In genomic region chr10:80289451-80290287, GRCh38 we compare ENCODE assay signal across 13 cellular contexts. TPM values are rescaled to one million over a fixed set of nuclear protein-coding genes. Genes with fewer than 3 reads are reported as not detected.
DNase-seq lines count a peak whose midpoint lies in the region; ATAC-seq and TF ChIP-seq lines count a peak whose summit lies in the region.
"Had no signal": no experiment of that assay in that cellular context is flagged by ENCODE, and none has a peak within 500 bp of the region (broad histone marks: within the 10 kb centered on the region; RNA-seq: fewer than 3 reads in every experiment).

MAT1A (minus strand) TSS chr10:80289658; CDS start chr10:80289423, 235 bp downstream.

- H3K27me3 ChIP-seq in AG04450 (ENCODE audit: control insufficient read depth, insufficient read depth, low read length) (peaks cover 10% of the 10 kb centered on the region), iPS-20b (ENCODE audit: insufficient read depth, low read length) (peaks cover 7% of the 10 kb centered on the region; the same call in 1 of the 2 replicates), dorsolateral prefrontal cortex (peaks cover 0 to 12% (median 0%) of the 10 kb centered on the region in 45 donors), WERI-Rb-1 (ENCODE audit: insufficient read depth, low read depth, severe bottlenecking) (no peaks in the 10 kb centered on the region)

- CTCF ChIA-PET in AG04450 (lab: Charles Lee) = interaction anchor here (1.3 kb wide), 1 partner anchor 29 kb away, joined by 6 read pairs; no protein-coding TSS in a partner anchor

- in situ Hi-C loops in SK-MEL-5 (cut with HindIII; ENCODE audit: low pct_unique_long_range_greater_than_20kb, low sequenced_read_pairs) = no loop called here

- ATAC-seq in HG03460 (IDR thresholded peaks at IDR 0.05; ENCODE audit: unreplicated experiment) = no peak
- no peak for ATAC-seq in GM18909 (IDR thresholded peaks at IDR 0.05; ENCODE audit: poor library complexity, unreplicated experiment)
- ATAC-seq: psoas muscle had no signal

- H3K9ac ChIP-seq in iPS-20b (ENCODE audit: low read depth, low read length) = peak within 1 kb of the TSS; percentile 70; the same call in 1 of the 2 replicates

- POLR2A ChIA-PET in AG04450 (lab: Yijun Ruan, JAX) = no interaction called here

- H3K36me3 ChIP-seq in iPS-20b (ENCODE audit: insufficient read depth, low read depth, low read length) = no peaks in the 10 kb centered on the region
- H3K36me3 ChIP-seq in WERI-Rb-1 = no peaks in the 10 kb centered on the region
- H3K36me3 ChIP-seq: heart left ventricle had no signal

- no peak for DNase-seq in AG04450 (ENCODE audit: low read depth, low spot score)
- peak; percentile 41 for DNase-seq in HT1080 (ENCODE audit: low read depth)
- DNase-seq in SK-MEL-5 (ENCODE audit: low read depth, low spot score) = peak; percentile 86
- DNase-seq in dorsolateral prefrontal cortex = no peak
- no peak for DNase-seq in WERI-Rb-1
- DNase-seq: activated CD4-positive, CD25-positive, alpha-beta regulatory T cell treated with anti-CD3 and anti-CD28 coated beads, Interleukin-2, amount 50 U/mL, for 72 hours; Calu3; heart left ventricle; psoas muscle; stimulated activated CD8-positive, alpha-beta memory T cell treated with anti-CD3 and anti-CD28 coated beads, Interleukin-4, amount 100 ng/mL, for 48 hours had no signal

- intact Hi-C loops in dorsolateral prefrontal cortex (cut with DNase I) = no loop called here

- H3K9me3 ChIP-seq in AG04450 (ENCODE audit: control insufficient read depth, insufficient read depth, low read length) (no peaks in the 10 kb centered on the region), iPS-20b (ENCODE audit: insufficient read depth, low read depth, low read length) (no peaks in the 10 kb centered on the region), WERI-Rb-1 (ENCODE audit: severe bottlenecking) (no peaks in the 10 kb centered on the region)
- H3K9me3 ChIP-seq: heart left ventricle, psoas muscle had no signal

- no peak within 1 kb of the TSS for H3K27ac ChIP-seq in AG04450 (ENCODE audit: low read depth, low read length)
- no peak within 1 kb of the TSS for H3K27ac ChIP-seq in iPS-20b (ENCODE audit: low read length)
- H3K27ac ChIP-seq in dorsolateral prefrontal cortex = no peak within 1 kb of the TSS
- no peak within 1 kb of the TSS for H3K27ac ChIP-seq in WERI-Rb-1
- H3K27ac ChIP-seq: heart left ventricle, psoas muscle had no signal

- TF ChIP-seq CTCF in AG04450 (IDR thresholded peaks at IDR 0.05; ENCODE audit: low read depth, low read length) = 0 out of 2 replicates have a peak, but pooled peaks have one; percentile 9
- no peak for TF ChIP-seq CTCF in dorsolateral prefrontal cortex (IDR thresholded peaks at IDR 0.05 in 54 of 56, conservative IDR thresholded peaks at IDR 0.05 in 2 of 56; ENCODE audit: low read depth in 1 of 56, partially characterized antibody in 56 of 56)
- no peak for TF ChIP-seq CTCF in WERI-Rb-1 (IDR thresholded peaks at IDR 0.05; ENCODE audit: low read depth, low read length)

- H3K4me3 ChIP-seq in AG04450 (ENCODE audit: low read depth, low read length) = no peak within 1 kb of the TSS
- H3K4me3 ChIP-seq in iPS-20b (ENCODE audit: low read length) = peak within 1 kb of the TSS; percentile 16; the same call in 1 of the 2 replicates
- H3K4me3 ChIP-seq in dorsolateral prefrontal cortex = no peak within 1 kb of the TSS
- H3K4me3 ChIP-seq in WERI-Rb-1 (ENCODE audit: low read depth, low read length) = no peak within 1 kb of the TSS
- H3K4me3 ChIP-seq: heart left ventricle, psoas muscle had no signal

- H3K4me1 ChIP-seq in iPS-20b (ENCODE audit: insufficient read depth, low read length) = peaks cover 10% of the 10 kb centered on the region; the same call in 1 of the 2 replicates
- H3K4me1 ChIP-seq: heart left ventricle, psoas muscle had no signal

RNA-seq across cellular contexts. Expression of gene MAT1A, which starts in this region (rescaled TPM):
- polyA plus RNA-seq in AG04450 (2011; rRNA removed) = not detected in 2 replicates
- polyA minus RNA-seq in AG04450 (2011; rRNA and poly(A)+ RNA removed) = 0.35 TPM in 1 of 2 replicates, not detected in the other
- 0.13 and 0.94 TPM in 2 replicates for total RNA-seq in HT1080 (2014; rRNA removed; shearing (Covaris generic))
- polyA plus RNA-seq in HT1080 (2015; cell fraction: cytosol; rRNA removed) = 0.36 and 0.43 TPM in 2 replicates
- polyA plus RNA-seq in HT1080 (2015; cell fraction: nucleus; rRNA removed) = 0.84 and 1.3 TPM in 2 replicates
- 63.7 and 63.8 TPM in 2 replicates for total RNA-seq in SK-MEL-5 (2014; rRNA removed; shearing (Covaris generic))
- 47.6 and 55.0 TPM in 2 replicates for polyA plus RNA-seq in SK-MEL-5 (2015; cell fraction: cytosol; rRNA removed)
- polyA plus RNA-seq in SK-MEL-5 (2015; cell fraction: nucleus; rRNA removed) = 58.5 and 62.6 TPM in 2 replicates
- 1 to 10 TPM in 6 of 120 experiments, under 1 TPM in 50, not detected in 64; 0.11 to 1.6 (median 0.32) TPM for total RNA-seq in dorsolateral prefrontal cortex
- total RNA-seq: Calu3 had no signal
- polyA plus RNA-seq: heart left ventricle, psoas muscle had no signal

Comparison
In these comparisons a context has a peak if more than half of its experiments do, and no peak if none do; other contexts are left out.
1. RNA of gene MAT1A (total RNA-seq): 63.7 to 63.8 TPM in SK-MEL-5; 0.11 to 1.6 TPM in dorsolateral prefrontal cortex and 0.13 to 0.94 TPM in HT1080; every median in the first group is over 10 times any median in the second.
2. DNase-seq: peak in HT1080 (single experiment) and SK-MEL-5 (single experiment); none in AG04450 (single experiment), dorsolateral prefrontal cortex (0 of 10) and WERI-Rb-1 (single experiment).